Comparison of ENCODE assay signal across 8 cellular contexts in genomic region chr1:94926915-94927404, GRCh38. TPM values are rescaled to one million over a fixed set of nuclear protein-coding genes. Genes with fewer than 3 reads are reported as not detected.
DNase-seq lines count a peak whose midpoint lies in the region; TF ChIP-seq lines count a peak whose summit lies in the region.

Gene CNN3, minus strand, starts transcription at chr1:94927110. Its CDS starts 216 bp downstream, at chr1:94926894.

- peak within 1 kb of the TSS; percentile 100 for H3K27ac Mint-ChIP-seq in progenitor cell of endocrine pancreas
- H3K27ac Mint-ChIP-seq in type B pancreatic cell = peak within 1 kb of the TSS; percentile 100

- H3K36me3 Mint-ChIP-seq in progenitor cell of endocrine pancreas (ENCODE audit: insufficient read depth) (peaks cover 10% of the 10 kb centered on the region), type B pancreatic cell (peaks cover 12% of the 10 kb centered on the region)

- peak within 1 kb of the TSS; percentile 95 for H3K27ac ChIP-seq in left ventricle myocardium inferior (replicated peaks)

- H3K36me3 ChIP-seq in left ventricle myocardium inferior = no peaks in the 10 kb centered on the region

- H3K9me3 Mint-ChIP-seq in progenitor cell of endocrine pancreas (ENCODE audit: low read depth) (peaks cover 3% of the 10 kb centered on the region), type B pancreatic cell (no peaks in the 10 kb centered on the region)

- H3K4me3 Mint-ChIP-seq in progenitor cell of endocrine pancreas (ENCODE audit: low read depth) (peak within 1 kb of the TSS; percentile 99), type B pancreatic cell (peak within 1 kb of the TSS; percentile 100)

- peaks cover 79% of the 10 kb centered on the region for H3K4me1 ChIP-seq in left ventricle myocardium inferior

- peak within 1 kb of the TSS; percentile 80 for H3K4me3 ChIP-seq in left ventricle myocardium inferior

- H3K9me3 ChIP-seq in left ventricle myocardium inferior (replicated peaks) = no peaks in the 10 kb centered on the region

- intact Hi-C loops in left ventricle myocardium inferior (cut with micrococcal nuclease) = loop anchor here (10.0 kb wide), 1 partner anchor 108 kb away; no protein-coding TSS in a partner anchor

- DNase-seq in Daoy (ENCODE audit: low read depth) (peak; percentile 99), GOT3 (lab: John Stamatoyannopoulos, UW) (peak; percentile 26), LoVo (ENCODE audit: low spot score) (peak; percentile 80), SW 1271 (lab: John Stamatoyannopoulos, UW) (peak; percentile 35 to 63), anterior cingulate cortex (lab: John Stamatoyannopoulos, UW) (peak; percentile 46 to 97 (median 90)), left ventricle myocardium inferior (peak; percentile 93), progenitor cell of endocrine pancreas (ENCODE audit: low spot score, unreplicated experiment) (peak; percentile 93), type B pancreatic cell (ENCODE audit: extremely low spot score, unreplicated experiment) (peak; percentile 94)

- no peaks in the 10 kb centered on the region for H3K27me3 ChIP-seq in left ventricle myocardium inferior (ENCODE audit: low read depth)

- H3K4me1 Mint-ChIP-seq in progenitor cell of endocrine pancreas (ENCODE audit: low read depth) (peaks cover 57% of the 10 kb centered on the region), type B pancreatic cell (ENCODE audit: unreplicated experiment) (peaks cover 48% of the 10 kb centered on the region)

- no peak for TF ChIP-seq CTCF in left ventricle myocardium inferior (IDR thresholded peaks at IDR 0.05; ENCODE audit: borderline replicate concordance)
- TF ChIP-seq CTCF in progenitor cell of endocrine pancreas (IDR thresholded peaks at IDR 0.05; ENCODE audit: unreplicated experiment) = no peak
- no peak for TF ChIP-seq CTCF in type B pancreatic cell (conservative IDR thresholded peaks at IDR 0.05)

- H3K27me3 Mint-ChIP-seq in progenitor cell of endocrine pancreas (no peaks in the 10 kb centered on the region), type B pancreatic cell (peaks cover 4% of the 10 kb centered on the region)

RNA-seq across cellular contexts. Expression of gene CNN3, which starts in this region (rescaled TPM):
- total RNA-seq in Daoy (2014; rRNA removed; shearing (Covaris generic)) = 447 and 452 TPM in 2 replicates
- 67.9 TPM for total RNA-seq in left ventricle myocardium inferior
- total RNA-seq in progenitor cell of endocrine pancreas = 341 and 342 TPM in 2 replicates
- 152 and 258 TPM in 2 replicates for total RNA-seq in type B pancreatic cell (ENCODE audit: low replicate concordance)

Comparison
In these comparisons a context has a peak if more than half of its experiments do, and no peak if none do; other contexts are left out.
1. Peak in every context shown above with its lines: DNase-seq, H3K4me3 ChIP-seq and H3K27ac ChIP-seq.
2. DNase-seq: peak in every context shown above with its lines; median percentile 99 in Daoy; 94 in type B pancreatic cell; 93 in left ventricle myocardium inferior; 93 in progenitor cell of endocrine pancreas; 90 in anterior cingulate cortex; 80 in LoVo; 49 in SW 1271; 26 in GOT3.